In genomic region chr1:8506447-8506846, GRCh38 we compare ENCODE assay signal across 16 cellular contexts.
"Had no signal": no experiment of that assay in that cellular context is flagged by ENCODE, and none has a peak within 500 bp of the region (broad histone marks: within the 10 kb centered on the region; RNA-seq: fewer than 3 reads in every experiment).

No MANE protein-coding gene starts in this region.

- H3K27me3 Mint-ChIP-seq: activated CD4-positive, alpha-beta memory T cell treated with anti-CD3 and anti-CD28 coated beads for 36 hours; activated CD4-positive, alpha-beta T cell treated with anti-CD3 and anti-CD28 coated beads for 36 hours; activated CD8-positive, alpha-beta memory T cell treated with anti-CD3 and anti-CD28 coated beads, Interleukin-2, amount 10 ng/mL, durations not matched to agents 7 days and 5 days; activated naive CD4-positive, alpha-beta T cell treated with anti-CD3 and anti-CD28 coated beads, Interleukin-2, amount 50 U/mL, for 24 hours; activated T-cell treated with anti-CD3 and anti-CD28 coated beads, Interleukin-2, amount 50 U/mL, for 24 hours had no signal

- H3K36me3 ChIP-seq: upper lobe of left lung had no signal

- DNase-seq: activated CD4-positive, alpha-beta memory T cell treated with anti-CD3 and anti-CD28 coated beads for 36 hours; activated CD4-positive, alpha-beta T cell treated with anti-CD3 and anti-CD28 coated beads for 36 hours; activated CD8-positive, alpha-beta memory T cell treated with anti-CD3 and anti-CD28 coated beads, Interleukin-2, amount 10 ng/mL, durations not matched to agents 7 days and 5 days; activated effector memory CD4-positive, alpha-beta T cell treated with anti-CD3 and anti-CD28 coated beads, Interleukin-2, amount 50 U/mL, for 16 hours; activated T-cell treated with anti-CD3 and anti-CD28 coated beads, Interleukin-2, amount 50 U/mL, for 24 hours; dermis blood vessel endothelial cell; SHP77 treated with DMSO at 0.1 percent for 48 hours; small intestine; stimulated activated CD4-positive, alpha-beta T cell treated with anti-CD3 and anti-CD28 coated beads, Interleukin-4, amount 100 ng/mL, for 24 hours; stimulated activated naive CD4-positive, alpha-beta T cell treated with Interleukin-2 at 50 U/mL for 16 hours; upper lobe of left lung; WERI-Rb-1 had no signal

- H3K27ac Mint-ChIP-seq: activated CD4-positive, alpha-beta memory T cell treated with anti-CD3 and anti-CD28 coated beads for 36 hours; activated CD4-positive, alpha-beta T cell treated with anti-CD3 and anti-CD28 coated beads for 36 hours; activated CD8-positive, alpha-beta memory T cell treated with anti-CD3 and anti-CD28 coated beads, Interleukin-2, amount 10 ng/mL, durations not matched to agents 7 days and 5 days; activated naive CD4-positive, alpha-beta T cell treated with anti-CD3 and anti-CD28 coated beads, Interleukin-2, amount 50 U/mL, for 24 hours had no signal

- ATAC-seq: activated CD4-positive, alpha-beta T cell treated with anti-CD3 and anti-CD28 coated beads for 36 hours; activated CD8-positive, alpha-beta memory T cell treated with anti-CD3 and anti-CD28 coated beads, Interleukin-2, amount 10 ng/mL, durations not matched to agents 7 days and 5 days; gastroesophageal sphincter; SK-N-SH treated with all-trans-retinoic acid at 6 μM for 48 hours had no signal

- H3K9me3 ChIP-seq: gastroesophageal sphincter, suprapubic skin, upper lobe of left lung had no signal

- H3K27me3 ChIP-seq: gastroesophageal sphincter, suprapubic skin, upper lobe of left lung had no signal

- H3K4me3 Mint-ChIP-seq: activated CD4-positive, alpha-beta memory T cell treated with anti-CD3 and anti-CD28 coated beads for 36 hours; activated CD4-positive, alpha-beta T cell treated with anti-CD3 and anti-CD28 coated beads for 36 hours; activated CD8-positive, alpha-beta memory T cell treated with anti-CD3 and anti-CD28 coated beads, Interleukin-2, amount 10 ng/mL, durations not matched to agents 7 days and 5 days; activated naive CD4-positive, alpha-beta T cell treated with anti-CD3 and anti-CD28 coated beads, Interleukin-2, amount 50 U/mL, for 24 hours; activated T-cell treated with anti-CD3 and anti-CD28 coated beads, Interleukin-2, amount 50 U/mL, for 24 hours had no signal

- H3K27ac ChIP-seq: suprapubic skin, WERI-Rb-1 had no signal

- H3K9me3 Mint-ChIP-seq: activated CD4-positive, alpha-beta memory T cell treated with anti-CD3 and anti-CD28 coated beads for 36 hours; activated naive CD4-positive, alpha-beta T cell treated with anti-CD3 and anti-CD28 coated beads, Interleukin-2, amount 50 U/mL, for 24 hours; activated T-cell treated with anti-CD3 and anti-CD28 coated beads, Interleukin-2, amount 50 U/mL, for 24 hours had no signal

- H3K4me3 ChIP-seq: gastroesophageal sphincter, suprapubic skin, upper lobe of left lung had no signal
